21 cellular contexts compared by ENCODE assay signal in the genomic region with DNA sequence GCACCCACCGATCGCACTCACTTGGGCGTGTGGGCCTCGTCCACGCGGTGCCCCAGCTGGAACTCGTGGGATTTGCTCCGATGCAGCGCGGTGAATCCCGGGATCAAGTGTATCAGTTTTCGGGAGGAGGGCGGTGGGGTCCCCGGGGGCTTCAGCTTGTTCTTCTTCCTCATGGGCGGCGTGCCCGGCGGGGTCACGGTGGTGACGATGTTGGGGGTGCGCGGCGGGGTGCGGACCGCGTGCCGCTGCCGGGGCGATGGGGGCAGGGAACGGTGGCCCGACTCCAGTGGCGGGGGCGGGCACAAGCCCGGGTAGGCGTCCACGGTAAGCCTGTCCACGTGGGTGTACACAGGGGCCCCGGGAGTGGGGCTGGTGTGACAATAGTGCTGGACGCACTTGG.
DNase-seq lines count a peak whose midpoint lies in the region; ATAC-seq and TF ChIP-seq lines count a peak whose summit lies in the region.
"Had no signal": no experiment of that assay in that cellular context is flagged by ENCODE, and none has a peak within 500 bp of the region (broad histone marks: within the 10 kb centered on the region; RNA-seq: fewer than 3 reads in every experiment).

No MANE protein-coding gene starts in this region.

- H3K4me1 ChIP-seq in right cardiac atrium (ENCODE audit: control insufficient read depth, insufficient read depth, low read length) (no peaks in the 10 kb centered on the region), endodermal cell (ENCODE audit: control insufficient read depth, insufficient read depth, low read length) (no peaks in the 10 kb centered on the region), neuronal stem cell (ENCODE audit: control insufficient read depth in 2 of 2, insufficient read depth in 1 of 2, low read depth in 1 of 2, low read length in 2 of 2) (no peaks in the 10 kb centered on the region)
- H3K4me1 ChIP-seq in CD4-positive, alpha-beta memory T cell (ENCODE audit: insufficient read depth, low read length) = no peaks in the 10 kb centered on the region
- H3K4me1 ChIP-seq: BE2C; BLaER1 treated with 17β-estradiol and CSF1 and Interleukin-3, amounts not matched to agents 10 nM and 100 nM; HAP-1 had no signal

- DNase-seq in right cardiac atrium (peak in 2 of 3 donors; percentile 35 to 64), left ventricle myocardium superior (no peak), endodermal cell (peak; percentile 31), neuronal stem cell (ENCODE audit: low spot score) (no peak), AG20443 (ENCODE audit: low spot score) (no peak), GM10248 (ENCODE audit: extremely low spot score) (no peak)
- DNase-seq in CD4-positive, alpha-beta memory T cell = no peak
- DNase-seq: AML-193; BE2C; Calu3; CD4-positive, alpha-beta T cell; COR-L47; DMS53; DMS79 treated with DMSO at 0.1 percent for 48 hours; GF-D8; GM23248; HFFc6 had no signal

- H4K91ac ChIP-seq in neuronal stem cell (ENCODE audit: low read depth, low read length, poor library complexity) = no peak overlapping the region

- H3K27me3 Mint-ChIP-seq in endodermal cell (ENCODE audit: insufficient read depth) = no peaks in the 10 kb centered on the region
- H3K27me3 Mint-ChIP-seq in CD4-positive, alpha-beta memory T cell = no peaks in the 10 kb centered on the region
- H3K27me3 Mint-ChIP-seq: CD4-positive, alpha-beta T cell had no signal

- H2BK15ac ChIP-seq in neuronal stem cell (ENCODE audit: low read length) = no peak overlapping the region

- H3K4ac ChIP-seq in neuronal stem cell (ENCODE audit: low read length) = no peak overlapping the region

- H3K36me3 ChIP-seq in endodermal cell (ENCODE audit: control insufficient read depth, insufficient read depth, low read length) (no peaks in the 10 kb centered on the region), neuronal stem cell (replicated peaks in 1 of 2; ENCODE audit: control insufficient read depth in 2 of 2, insufficient read depth in 2 of 2, low read length in 2 of 2) (no peaks in the 10 kb centered on the region)
- no peaks in the 10 kb centered on the region for H3K36me3 ChIP-seq in CD4-positive, alpha-beta memory T cell (ENCODE audit: insufficient read depth, low read length)
- H3K36me3 ChIP-seq: BE2C; BLaER1 treated with 17β-estradiol and CSF1 and Interleukin-3, amounts not matched to agents 10 nM and 100 nM; HAP-1 had no signal

- H3K4me1 Mint-ChIP-seq in endodermal cell = no peaks in the 10 kb centered on the region
- no peaks in the 10 kb centered on the region for H3K4me1 Mint-ChIP-seq in CD4-positive, alpha-beta memory T cell
- H3K4me1 Mint-ChIP-seq: CD14-positive monocyte had no signal

- H2BK5ac ChIP-seq in neuronal stem cell (ENCODE audit: low read length) = no peak overlapping the region

- TF ChIP-seq CTCF in endodermal cell (conservative IDR thresholded peaks at IDR 0.05) = no peak
- TF ChIP-seq CTCF in GM10248 (IDR thresholded peaks at IDR 0.05; ENCODE audit: control extremely low read depth, extremely low read depth, low read depth, missing control alignments) = no peak

- H3K9ac ChIP-seq in endodermal cell (ENCODE audit: extremely low read depth, low read length, poor library complexity, severe bottlenecking) (no peak overlapping the region), neuronal stem cell (ENCODE audit: low read depth, low read length, poor library complexity) (peak overlapping the region; percentile 50)
- H3K9ac ChIP-seq: BLaER1 treated with 17β-estradiol and CSF1 and Interleukin-3, amounts not matched to agents 10 nM and 100 nM; GM23248 had no signal

- 95% methylated on average over 39 of the region's 39 CpGs for WGBS in right cardiac atrium
- WGBS in endodermal cell (ENCODE audit: insufficient coverage in 1 of 2, insufficient read length in 1 of 2), 2 experiments = 96 to 97% methylated on average over 13 to 39 of the region's 39 CpGs
- WGBS in neuronal stem cell (ENCODE audit: extremely low coverage in 2 of 2, insufficient read length in 2 of 2, insufficient replicate concordance in 1 of 2), 2 donors = no CpG with 5 or more reads among the region's 39 CpGs

- H3K9me3 ChIP-seq in right cardiac atrium (ENCODE audit: control insufficient read depth, low read length) (no peaks in the 10 kb centered on the region), endodermal cell (ENCODE audit: control insufficient read depth, low read length) (peaks cover 3% of the 10 kb centered on the region), neuronal stem cell (replicated peaks in 1 of 2; ENCODE audit: control insufficient read depth in 2 of 2, insufficient read depth in 1 of 2, low read depth in 1 of 2, low read length in 2 of 2) (peaks cover 0 to 2% of the 10 kb centered on the region in 2 donors)
- H3K9me3 ChIP-seq in CD4-positive, alpha-beta memory T cell (ENCODE audit: control insufficient read depth in 1 of 2, low read length in 2 of 2) = no peaks in the 10 kb centered on the region
- H3K9me3 ChIP-seq: BE2C, HAP-1 had no signal

- no peak overlapping the region for H2BK120ac ChIP-seq in neuronal stem cell (ENCODE audit: low read depth, low read length)

- no peak overlapping the region for H3K14ac ChIP-seq in neuronal stem cell (ENCODE audit: low read length)

- no peak overlapping the region for H3K18ac ChIP-seq in neuronal stem cell (ENCODE audit: low read length)

- no peak overlapping the region for H2AFZ ChIP-seq in neuronal stem cell (ENCODE audit: low read length)
- H2AFZ ChIP-seq: GM23248 had no signal

- H3K4me2 ChIP-seq in neuronal stem cell (ENCODE audit: insufficient read depth, low read length, poor library complexity, severe bottlenecking) = no peak overlapping the region
- H3K4me2 ChIP-seq: BLaER1 treated with 17β-estradiol and CSF1 and Interleukin-3, amounts not matched to agents 10 nM and 100 nM had no signal

- no peak overlapping the region for H3K27ac ChIP-seq in right cardiac atrium (ENCODE audit: low read length)
- H3K27ac ChIP-seq in endodermal cell (ENCODE audit: low read depth, low read length) = no peak overlapping the region
- no peak overlapping the region for H3K27ac ChIP-seq in neuronal stem cell (replicated peaks; ENCODE audit: low read length)
- no peak overlapping the region for H3K27ac ChIP-seq in CD4-positive, alpha-beta memory T cell (ENCODE audit: low read depth, low read length)
- H3K27ac ChIP-seq: 22Rv1; BLaER1 treated with 17β-estradiol and CSF1 and Interleukin-3, amounts not matched to agents 10 nM and 100 nM; GM23248 had no signal

- no peak overlapping the region for H2AK5ac ChIP-seq in neuronal stem cell (ENCODE audit: low read depth, low read length)

- H3K4me3 ChIP-seq in right cardiac atrium (ENCODE audit: low read length) (no peak overlapping the region), endodermal cell (ENCODE audit: low read length) (no peak overlapping the region), neuronal stem cell (ENCODE audit: low read length in 2 of 2) (no peak overlapping the region)
- no peak overlapping the region for H3K4me3 ChIP-seq in CD4-positive, alpha-beta memory T cell (ENCODE audit: low read length in 2 of 2)
- H3K4me3 ChIP-seq: BLaER1 treated with 17β-estradiol and CSF1 and Interleukin-3, amounts not matched to agents 10 nM and 100 nM; GM23248; HAP-1 had no signal

- no peak for ATAC-seq in right cardiac atrium
- ATAC-seq in left ventricle myocardium superior = no peak

- no peak overlapping the region for H2BK12ac ChIP-seq in neuronal stem cell (ENCODE audit: low read length)

- H3K27ac Mint-ChIP-seq in endodermal cell = no peak overlapping the region
- no peak overlapping the region for H3K27ac Mint-ChIP-seq in CD4-positive, alpha-beta memory T cell
- H3K27ac Mint-ChIP-seq: CD14-positive monocyte; CD4-positive, alpha-beta T cell; HFFc6 had no signal

- peaks cover 6% of the 10 kb centered on the region for H3K9me3 Mint-ChIP-seq in endodermal cell
- H3K9me3 Mint-ChIP-seq in CD4-positive, alpha-beta memory T cell = peaks cover 2 to 15% (median 6%) of the 10 kb centered on the region in 8 donors

- no peak overlapping the region for H3K4me3 Mint-ChIP-seq in endodermal cell
- H3K4me3 Mint-ChIP-seq in CD4-positive, alpha-beta memory T cell = no peak overlapping the region
- H3K4me3 Mint-ChIP-seq: CD14-positive monocyte; CD4-positive, alpha-beta T cell; HFFc6 had no signal

- H4K8ac ChIP-seq in neuronal stem cell (ENCODE audit: low read depth, low read length) = no peak overlapping the region

- intact Hi-C loops in right cardiac atrium (cut with DNase I) = no loop called here
- intact Hi-C loops in left ventricle myocardium superior (cut with micrococcal nuclease) = no loop called here
- intact Hi-C loops in CD4-positive, alpha-beta memory T cell (cut with micrococcal nuclease) = no loop called here

- H3K27me3 ChIP-seq in right cardiac atrium (ENCODE audit: control insufficient read depth, insufficient read depth) (no peaks in the 10 kb centered on the region), endodermal cell (ENCODE audit: control insufficient read depth, insufficient read depth, low read length, poor library complexity, severe bottlenecking) (no peaks in the 10 kb centered on the region), neuronal stem cell (ENCODE audit: control insufficient read depth in 3 of 3, insufficient read depth in 3 of 3, low read depth in 1 of 3, low read length in 3 of 3) (no peaks in the 10 kb centered on the region)
- H3K27me3 ChIP-seq in CD4-positive, alpha-beta memory T cell (ENCODE audit: insufficient read depth, low read length) = no peaks in the 10 kb centered on the region
- H3K27me3 ChIP-seq: BE2C; BLaER1 treated with 17β-estradiol and CSF1 and Interleukin-3, amounts not matched to agents 10 nM and 100 nM had no signal

- no peak overlapping the region for H3K23ac ChIP-seq in neuronal stem cell (ENCODE audit: low read depth, low read length, poor library complexity)

- H3K79me1 ChIP-seq in neuronal stem cell (ENCODE audit: low read depth, low read length) = no peaks in the 10 kb centered on the region

- no peaks in the 10 kb centered on the region for H3K36me3 Mint-ChIP-seq in endodermal cell (ENCODE audit: low read depth)
- no peaks in the 10 kb centered on the region for H3K36me3 Mint-ChIP-seq in CD4-positive, alpha-beta memory T cell
- H3K36me3 Mint-ChIP-seq: CD14-positive monocyte had no signal

- POLR2A ChIA-PET in CD4-positive, alpha-beta memory T cell (lab: Charles Lee; ENCODE audit: partially characterized antibody) = no interaction called here
- POLR2A ChIA-PET in GM10248 (lab: Yijun Ruan, JAX) = no interaction called here

- CTCF ChIA-PET in CD4-positive, alpha-beta memory T cell (lab: Charles Lee; ENCODE audit: partially characterized antibody) = no interaction called here
- CTCF ChIA-PET in GM10248 (lab: Yijun Ruan, JAX) = no interaction called here

Comparison
In these comparisons a context has a peak if more than half of its experiments do, and no peak if none do; other contexts are left out.
1. DNase-seq: peak in right cardiac atrium (2 of 3) and endodermal cell (single experiment); none in left ventricle myocardium superior (single experiment), neuronal stem cell (single experiment), AG20443 (single experiment), CD4-positive, alpha-beta memory T cell (0 of 5) and GM10248 (single experiment).